29 cellular contexts compared by ENCODE assay signal in genomic region chr22:36852056-36852973, GRCh38. TPM values are rescaled to one million over a fixed set of nuclear protein-coding genes. Genes with fewer than 3 reads are reported as not detected.
DNase-seq lines count a peak whose midpoint lies in the region; ATAC-seq and TF ChIP-seq lines count a peak whose summit lies in the region.
"Had no signal": no experiment of that assay in that cellular context is flagged by ENCODE, and none has a peak within 500 bp of the region (broad histone marks: within the 10 kb centered on the region; RNA-seq: fewer than 3 reads in every experiment).

No MANE protein-coding gene starts in this region.

- in situ Hi-C loops in KBM-7 (cut with MboI; ENCODE audit: low pct_unique_long_range_greater_than_20kb, low sequenced_read_pairs) = no loop called here

- no peak overlapping the region for H2AFZ ChIP-seq in SK-N-SH (ENCODE audit: low read depth)

- no peaks in the 10 kb centered on the region for H3K79me2 ChIP-seq in SK-N-SH (ENCODE audit: insufficient read depth)

- H3K9me3 ChIP-seq in SK-N-SH = no peaks in the 10 kb centered on the region
- no peaks in the 10 kb centered on the region for H3K9me3 ChIP-seq in BLaER1
- H3K9me3 ChIP-seq: heart left ventricle, sigmoid colon, SJCRH30, suprapubic skin had no signal

- CTCF ChIA-PET in SK-N-SH (lab: Yijun Ruan, JAX) = interaction anchor here (0.6 to 2.8 kb wide), 12 partner anchors 8 to 305 kb away, joined by 3 to 15 read pairs (median 4); no protein-coding TSS in a partner anchor

- no peak overlapping the region for H3K9ac ChIP-seq in SK-N-SH
- H3K9ac ChIP-seq in BLaER1 = peak overlapping the region; percentile 79

- H3K9me2 ChIP-seq in SK-N-SH = no peaks in the 10 kb centered on the region

- 58% methylated on average over 7 of the region's 7 CpGs for WGBS in SK-N-SH (ENCODE audit: low lambda C conversion rate)

- H3K4me3 Mint-ChIP-seq in naive B cell = peak overlapping the region in 5 of 8 donors; percentile 32 to 77 (median 71)
- H3K4me3 Mint-ChIP-seq: nephron progenitor cell had no signal

- H3K27me3 Mint-ChIP-seq in naive B cell = peaks cover 5 to 33% (median 15%) of the 10 kb centered on the region in 3 donors

- H3K4me3 ChIP-seq in SK-N-SH (ENCODE audit: low read depth in 2 of 2, low read length in 1 of 2) = no peak overlapping the region
- H3K4me3 ChIP-seq in BLaER1 = peak overlapping the region; percentile 57
- H3K4me3 ChIP-seq: coronary artery, lung, sigmoid colon, SJCRH30, suprapubic skin had no signal

- no peak for TF ChIP-seq RAD21 in SK-N-SH (IDR thresholded peaks at IDR 0.05; ENCODE audit: low read length)

- no peak for TF ChIP-seq EP300 in SK-N-SH (IDR thresholded peaks at IDR 0.05; ENCODE audit: borderline replicate concordance in 1 of 2, low read depth in 1 of 2, low read length in 1 of 2)

- H3K36me3 Mint-ChIP-seq in naive B cell = peaks cover 0 to 8% of the 10 kb centered on the region in 2 donors
- H3K36me3 Mint-ChIP-seq: T-cell had no signal

- H3K4me2 ChIP-seq in SK-N-SH (no peak overlapping the region), BLaER1 (peak overlapping the region; percentile 81)

- H3K4me1 Mint-ChIP-seq in naive B cell = peaks cover 13 to 20% (median 16%) of the 10 kb centered on the region in 3 donors

- no peak for TF ChIP-seq CTCF in SK-N-SH (IDR thresholded peaks at IDR 0.05)

- no peak overlapping the region for H3K27ac ChIP-seq in SK-N-SH (ENCODE audit: low read depth in 2 of 2, low read length in 1 of 2)
- H3K27ac ChIP-seq in BLaER1 = peak overlapping the region; percentile 93
- H3K27ac ChIP-seq: 22Rv1, coronary artery, sigmoid colon, SJCRH30, suprapubic skin had no signal

- H3K27me3 ChIP-seq in SK-N-SH (ENCODE audit: insufficient read depth) (peaks cover 17% of the 10 kb centered on the region), BLaER1 (no peaks in the 10 kb centered on the region)

- H3K27ac Mint-ChIP-seq in naive B cell = peak overlapping the region in 1 of 6 donors; percentile 24
- H3K27ac Mint-ChIP-seq: nephron progenitor cell had no signal

- H3K36me3 ChIP-seq in SK-N-SH (replicated peaks in 1 of 2; ENCODE audit: control insufficient read depth in 1 of 2, insufficient read depth in 2 of 2, low read length in 1 of 2) (no peaks in the 10 kb centered on the region), BLaER1 (no peaks in the 10 kb centered on the region)
- H3K36me3 ChIP-seq: heart left ventricle, sigmoid colon, SJCRH30, suprapubic skin had no signal

- POLR2A ChIA-PET in SK-N-SH (lab: Yijun Ruan, JAX) = no interaction called here

- DNase-seq in SK-N-SH (no peak), OCI-M1 (lab: John Stamatoyannopoulos, UW) (peak; percentile 8), naive B cell (no peak), KBM-7 (no peak)
- DNase-seq: activated CD4-positive, alpha-beta T cell treated with anti-CD3 and anti-CD28 coated beads for 1 hour; activated naive CD4-positive, alpha-beta T cell treated with anti-CD3 and anti-CD28 coated beads, Interleukin-2, amount 50 U/mL, for 16 hours; activated T-cell treated with anti-CD3 and anti-CD28 coated beads, Interleukin-2, amount 50 U/mL, for 4 hours; CD4-positive, alpha-beta T cell; foreskin fibroblast; kidney glomerular epithelial cell; NCI-H1048; NCI-H1694 treated with DMSO at 0.1 percent for 48 hours; NCI-H524; nephron progenitor cell; sigmoid colon; SJCRH30; stimulated activated CD4-positive, alpha-beta T cell treated with anti-CD3 and anti-CD28 coated beads, Interleukin-4, amount 100 ng/mL, for 4 hours; stimulated activated naive CD4-positive, alpha-beta T cell; T-cell had no signal

- H4K20me1 ChIP-seq in SK-N-SH (ENCODE audit: insufficient read depth) (no peaks in the 10 kb centered on the region), BLaER1 (no peaks in the 10 kb centered on the region)

- H3K4me1 ChIP-seq in SK-N-SH (ENCODE audit: control insufficient read depth in 1 of 2, insufficient read depth in 2 of 2, low read depth in 1 of 2, low read length in 1 of 2) = peaks cover 0 to 9% of the 10 kb centered on the region in 2 experiments; a peak in 1 of 4 replicates
- peaks cover 88% of the 10 kb centered on the region for H3K4me1 ChIP-seq in BLaER1
- H3K4me1 ChIP-seq: SJCRH30 had no signal

- H3K9me3 Mint-ChIP-seq in naive B cell = peaks cover 0 to 6% (median 2%) of the 10 kb centered on the region in 7 donors
- H3K9me3 Mint-ChIP-seq: activated T-cell treated with anti-CD3 and anti-CD28 coated beads, Interleukin-2, amount 50 U/mL, for 4 hours; CD4-positive, alpha-beta T cell; nephron progenitor cell; T-cell had no signal

- ATAC-seq in SK-N-SH treated with all-trans-retinoic acid at 6 μM for 48 hours (no peak), naive B cell (ENCODE audit: low read depth in 2 of 2) (no peak), HG03565 (IDR thresholded peaks at IDR 0.05; ENCODE audit: unreplicated experiment) (no peak), HG03378 (IDR thresholded peaks at IDR 0.05; ENCODE audit: unreplicated experiment) (no peak)
- ATAC-seq: esophagus mucosa had no signal

- no peaks in the 10 kb centered on the region for H3F3A ChIP-seq in SK-N-SH (replicated peaks; ENCODE audit: insufficient read depth)

TF ChIP-seq in SK-N-SH, 30 proteins besides CTCF, POLR2A, EP300 and RAD21:
- TF ChIP-seq USF1 (IDR thresholded peaks at IDR 0.05; ENCODE audit: borderline replicate concordance, low read depth) (peak; percentile 40; the same call in 1 of the 2 replicates), TEAD4 (IDR thresholded peaks at IDR 0.05; ENCODE audit: borderline replicate concordance, insufficient read depth) (no peak)

TF ChIP-seq in SK-N-SH treated with all-trans-retinoic acid at 6 μM for 48 hours, 23 proteins besides CTCF, POLR2A, EP300 and RAD21 (continues in another document):
- TF ChIP-seq TOX (CRISPR knock-in tag; IDR thresholded peaks at IDR 0.05; ENCODE audit: borderline replicate concordance) (no peak), TSHZ2 (CRISPR knock-in tag; IDR thresholded peaks at IDR 0.05) (no peak), ZNF70 (CRISPR knock-in tag; IDR thresholded peaks at IDR 0.05) (no peak), ZNF8 (CRISPR knock-in tag; IDR thresholded peaks at IDR 0.05) (no peak), CREB5 (CRISPR knock-in tag; IDR thresholded peaks at IDR 0.05; ENCODE audit: low read depth) (no peak), ZFP30 (CRISPR knock-in tag; IDR thresholded peaks at IDR 0.05) (no peak), PPARA (CRISPR knock-in tag; IDR thresholded peaks at IDR 0.05; ENCODE audit: borderline replicate concordance) (no peak), CSRNP3 (CRISPR knock-in tag; IDR thresholded peaks at IDR 0.05) (no peak), ZNF565 (CRISPR knock-in tag; conservative IDR thresholded peaks at IDR 0.05; ENCODE audit: low read depth) (no peak), ISL1 (CRISPR knock-in tag; IDR thresholded peaks at IDR 0.05) (no peak)

RNA-seq across cellular contexts. Expression of gene NCF4, which starts 8.5 kb away (rescaled TPM):
- not detected in 2 replicates for polyA plus RNA-seq in SK-N-SH (2012; rRNA removed)
- not detected in 2 replicates for polyA plus RNA-seq in SK-N-SH (2012; cell fraction: cytosol; rRNA removed)
- not detected in 2 replicates for polyA plus RNA-seq in SK-N-SH (2012; cell fraction: nucleus; rRNA removed)
- 100 to 1,000 TPM in 1 of 6 donors, 10 to 100 TPM in 5; 62.7 to 103 (median 95.9) TPM for polyA plus RNA-seq in naive B cell (ENCODE audit: low read depth in 6 of 6)

RNA-seq across cellular contexts. Expression of gene PVALB, which starts 35.5 kb away (rescaled TPM):
- polyA plus RNA-seq in SK-N-SH (2012; rRNA removed) = not detected in 2 replicates
- not detected in 2 replicates for polyA plus RNA-seq in SK-N-SH (2012; cell fraction: cytosol; rRNA removed)
- not detected in 2 replicates for polyA plus RNA-seq in SK-N-SH (2012; cell fraction: nucleus; rRNA removed)
- polyA plus RNA-seq in naive B cell (ENCODE audit: low read depth in 6 of 6) = 1 to 10 TPM in 2 of 6 donors, under 1 TPM in 1, not detected in 3; 0.73 to 1.5 (median 1.3) TPM
- polyA plus RNA-seq: heart left ventricle, sigmoid colon had no signal

Comparison
In these comparisons a context has a peak if more than half of its experiments do, and no peak if none do; other contexts are left out.
1. RNA of gene NCF4, which starts 8.5 kb away (polyA plus RNA-seq): 62.7 to 103 TPM in naive B cell; not detected in SK-N-SH; every median in the first group is over 10 times any median in the second.